Comparison of ENCODE assay signal across 18 cellular contexts in genomic region chr1:54987830-54988705, GRCh38. TPM values are rescaled to one million over a fixed set of nuclear protein-coding genes. Genes with fewer than 3 reads are reported as not detected.
DNase-seq lines count a peak whose midpoint lies in the region; ATAC-seq, FAIRE-seq and TF ChIP-seq lines count a peak whose summit lies in the region.
"Had no signal": no experiment of that assay in that cellular context is flagged by ENCODE, and none has a peak within 500 bp of the region (broad histone marks: within the 10 kb centered on the region; RNA-seq: fewer than 3 reads in every experiment).

No MANE protein-coding gene starts in this region.

- no peak for TF ChIP-seq POLR2A in K562 (conservative IDR thresholded peaks at IDR 0.05)

- no peak overlapping the region for H3K9ac ChIP-seq in K562 (ENCODE audit: insufficient read depth in 1 of 2, low read depth in 2 of 2, low read length in 2 of 2)
- H3K9ac ChIP-seq: BLaER1 had no signal

- H3K9me1 ChIP-seq in K562 (ENCODE audit: control insufficient read depth, insufficient read depth, low read length), result no peaks in the 10 kb centered on the region

- no peak overlapping the region for H2AFZ ChIP-seq in K562 (ENCODE audit: low read depth, low read length)

- TF ChIP-seq CTCF in K562 (IDR thresholded peaks at IDR 0.05 in 2 of 3, conservative IDR thresholded peaks at IDR 0.05 in 1 of 3; ENCODE audit: insufficient read depth in 2 of 3, low read depth in 1 of 3, low read length in 3 of 3), result no peak

- H3K27me3 Mint-ChIP-seq in stimulated activated naive CD8-positive, alpha-beta T cell treated with anti-CD3 and anti-CD28 coated beads, Interleukin-15, amount 100 ng/mL, for 72 hours, result peaks cover 24% of the 10 kb centered on the region

- H3K4me1 ChIP-seq in K562 (replicated peaks in 1 of 2; ENCODE audit: control insufficient read depth in 2 of 2, insufficient read depth in 2 of 2, low read length in 2 of 2) (peaks cover 0 to 12% of the 10 kb centered on the region in 2 experiments; a peak in 2 of 5 replicates), muscle layer of duodenum (ENCODE audit: control insufficient read depth in 1 of 2, insufficient read depth in 2 of 2, low read length in 2 of 2) (peaks cover 0 to 13% of the 10 kb centered on the region in 2 donors)
- H3K4me1 ChIP-seq: BLaER1, breast epithelium, lower lobe of right lung had no signal

- no peaks in the 10 kb centered on the region for H3K79me2 ChIP-seq in K562 (ENCODE audit: control insufficient read depth, insufficient read depth, low read length)

- 2% methylated on average over 11 of the region's 11 CpGs for WGBS in K562 (ENCODE audit: insufficient coverage, low coverage, missing lambda C conversion rate)

- no peaks in the 10 kb centered on the region for H3K4me1 Mint-ChIP-seq in stimulated activated naive CD8-positive, alpha-beta T cell treated with anti-CD3 and anti-CD28 coated beads, Interleukin-15, amount 100 ng/mL, for 72 hours
- H3K4me1 Mint-ChIP-seq: activated CD4-positive, alpha-beta T cell treated with anti-CD3 and anti-CD28 coated beads for 36 hours; activated naive CD4-positive, alpha-beta T cell treated with anti-CD3 and anti-CD28 coated beads, Interleukin-2, amount 10 ng/mL, durations not matched to agents 7 days and 5 days; naive thymus-derived CD8-positive, alpha-beta T cell had no signal

- peak; percentile 12; the same call in 1 of the 3 replicates for ATAC-seq in K562
- no peak for ATAC-seq in stimulated activated naive CD8-positive, alpha-beta T cell treated with anti-CD3 and anti-CD28 coated beads, Interleukin-15, amount 100 ng/mL, for 72 hours
- ATAC-seq in left ventricle myocardium superior, result no peak
- ATAC-seq: activated CD4-positive, alpha-beta T cell treated with anti-CD3 and anti-CD28 coated beads for 36 hours; lower lobe of right lung; naive thymus-derived CD8-positive, alpha-beta T cell had no signal

- peak overlapping the region in 1 of 2 donors; percentile 12 for H3K27ac Mint-ChIP-seq in stimulated activated naive CD8-positive, alpha-beta T cell treated with anti-CD3 and anti-CD28 coated beads, Interleukin-15, amount 100 ng/mL, for 72 hours
- H3K27ac Mint-ChIP-seq: activated CD4-positive, alpha-beta T cell treated with anti-CD3 and anti-CD28 coated beads for 36 hours; activated naive CD4-positive, alpha-beta T cell treated with anti-CD3 and anti-CD28 coated beads, Interleukin-2, amount 10 ng/mL, durations not matched to agents 7 days and 5 days; naive thymus-derived CD8-positive, alpha-beta T cell had no signal

- H3K36me3 ChIP-seq in K562 (ENCODE audit: control insufficient read depth, insufficient read depth, low read length), result no peaks in the 10 kb centered on the region
- no peaks in the 10 kb centered on the region for H3K36me3 ChIP-seq in muscle layer of duodenum (ENCODE audit: control insufficient read depth in 1 of 2, insufficient read depth in 2 of 2, low read length in 2 of 2)
- H3K36me3 ChIP-seq: BLaER1, breast epithelium, lower lobe of right lung had no signal

- in situ Hi-C loops in K562 (cut with MboI), result no loop called here

- peaks cover 5% of the 10 kb centered on the region; the same call in 1 of the 2 replicates for H4K20me1 ChIP-seq in K562 (replicated peaks; ENCODE audit: control insufficient read depth, insufficient read depth, low read length)
- H4K20me1 ChIP-seq: BLaER1 had no signal

- no peak overlapping the region for H3K4me2 ChIP-seq in K562 (ENCODE audit: insufficient read depth, low read length)
- H3K4me2 ChIP-seq: BLaER1 had no signal

- H3K9me3 ChIP-seq in K562 (replicated peaks; ENCODE audit: control insufficient read depth, insufficient read depth, low read depth, low read length), result no peaks in the 10 kb centered on the region
- no peaks in the 10 kb centered on the region for H3K9me3 ChIP-seq in muscle layer of duodenum (ENCODE audit: control insufficient read depth in 1 of 2, low read length in 2 of 2)
- H3K9me3 ChIP-seq: BLaER1, breast epithelium, lower lobe of right lung had no signal

- H3K4me3 Mint-ChIP-seq in stimulated activated naive CD8-positive, alpha-beta T cell treated with anti-CD3 and anti-CD28 coated beads, Interleukin-15, amount 100 ng/mL, for 72 hours, result no peak overlapping the region
- H3K4me3 Mint-ChIP-seq: activated CD4-positive, alpha-beta T cell treated with anti-CD3 and anti-CD28 coated beads for 36 hours; activated naive CD4-positive, alpha-beta T cell treated with anti-CD3 and anti-CD28 coated beads, Interleukin-2, amount 10 ng/mL, durations not matched to agents 7 days and 5 days; naive thymus-derived CD8-positive, alpha-beta T cell had no signal

- TF ChIP-seq EP300 in Ishikawa (IDR thresholded peaks at IDR 0.05; ENCODE audit: borderline replicate concordance) (no peak), K562 (IDR thresholded peaks at IDR 0.05; ENCODE audit: low read length) (no peak)

- CTCF ChIA-PET in K562 (lab: Yijun Ruan, JAX; ENCODE audit: low intra/inter-chr PET ratio), result no interaction called here

- H3K27ac ChIP-seq in K562 (ENCODE audit: extremely low read depth, low read depth, low read length) (no peak overlapping the region), muscle layer of duodenum (ENCODE audit: low read length) (peak overlapping the region; percentile 4)
- H3K27ac ChIP-seq: BLaER1, breast epithelium, lower lobe of right lung had no signal

- H3K9me3 Mint-ChIP-seq in stimulated activated naive CD8-positive, alpha-beta T cell treated with anti-CD3 and anti-CD28 coated beads, Interleukin-15, amount 100 ng/mL, for 72 hours, result no peaks in the 10 kb centered on the region
- H3K9me3 Mint-ChIP-seq: activated naive CD4-positive, alpha-beta T cell treated with anti-CD3 and anti-CD28 coated beads, Interleukin-2, amount 10 ng/mL, durations not matched to agents 7 days and 5 days; naive thymus-derived CD8-positive, alpha-beta T cell had no signal

- DNase-seq in DMS53 treated with DMSO at 0.1 percent for 48 hours (lab: John Stamatoyannopoulos, UW; ENCODE audit: unreplicated experiment) (peak; percentile 88), K562 (ENCODE audit: extremely low read depth in 1 of 4, low spot score in 3 of 4) (no peak), GM19238 (ENCODE audit: insufficient read length, low spot score) (no peak), RCC 7860 (ENCODE audit: low spot score) (no peak), left ventricle myocardium superior (no peak)
- DNase-seq in stimulated activated naive CD8-positive, alpha-beta T cell treated with anti-CD3 and anti-CD28 coated beads, Interleukin-15, amount 100 ng/mL, for 72 hours, result no peak
- DNase-seq: activated CD4-positive, alpha-beta T cell treated with anti-CD3 and anti-CD28 coated beads for 36 hours; activated naive CD4-positive, alpha-beta T cell treated with anti-CD3 and anti-CD28 coated beads, Interleukin-2, amount 10 ng/mL, durations not matched to agents 7 days and 5 days; effector CD8-positive, alpha-beta T cell; lower lobe of right lung; naive thymus-derived CD8-positive, alpha-beta T cell had no signal

- TF ChIP-seq RAD21 in Ishikawa (IDR thresholded peaks at IDR 0.05; ENCODE audit: low read depth) (no peak), K562 (CRISPR knock-in tag; conservative IDR thresholded peaks at IDR 0.05 in 1 of 2, IDR thresholded peaks at IDR 0.05 in 1 of 2) (no peak)

- intact Hi-C loops in K562 (cut with micrococcal nuclease), result no loop called here
- intact Hi-C loops in left ventricle myocardium superior (cut with micrococcal nuclease), result no loop called here

- BruUV-seq in K562 (replicated peaks; lab: Mats Ljungman, UMichigan), result no TSS peak

- POLR2A ChIA-PET in K562 (lab: Yijun Ruan, JAX), result interaction anchor here (0.6 kb wide), 1 partner anchor 500 kb away, joined by 3 read pairs; no protein-coding TSS in a partner anchor

- FAIRE-seq in K562 (lab: Jason Lieb, UNC) (no peak), RCC 7860 (lab: Jason Lieb, UNC) (no peak)

- H3K27me3 ChIP-seq in K562 (ENCODE audit: control insufficient read depth in 2 of 2, insufficient read depth in 2 of 2, low read length in 2 of 2), result peaks cover 19 to 73% of the 10 kb centered on the region in 2 experiments; a peak in 4 of 5 replicates
- H3K27me3 ChIP-seq in muscle layer of duodenum (ENCODE audit: low read depth, low read length), result no peaks in the 10 kb centered on the region
- H3K27me3 ChIP-seq: BLaER1, breast epithelium had no signal

- no peak overlapping the region for H3K4me3 ChIP-seq in K562
- no peak overlapping the region for H3K4me3 ChIP-seq in muscle layer of duodenum (ENCODE audit: low read depth in 1 of 2, low read length in 2 of 2)
- H3K4me3 ChIP-seq: BLaER1, breast epithelium, lower lobe of right lung had no signal

RNA-seq across cellular contexts. Expression of gene TMEM61, which starts 7.6 kb away (rescaled TPM):
- not detected in 2 replicates for total RNA-seq in K562 (2011; cell fraction: chromatin; rRNA removed; ENCODE audit: low replicate concordance)
- not detected in 2 replicates for total RNA-seq in K562 (2011; cell fraction: nucleolus; rRNA removed)
- total RNA-seq in K562 (2011; cell fraction: nucleoplasm; rRNA removed), result not detected in 2 replicates
- not detected in 2 replicates for total RNA-seq in K562 (2014; rRNA removed)
- not detected in 2 replicates for total RNA-seq in K562 (2014; rRNA removed; fragmentation: Illumina TruSeq; extraction: Trizol)
- not detected in 2 replicates for total RNA-seq in K562 (2015; rRNA removed; fragmentation: Illumina TruSeq; extraction: Trizol)
- total RNA-seq in K562 (2021), result not detected in 2 replicates
- polyA plus RNA-seq in K562 (2011; rRNA removed), result not detected in 2 replicates
- not detected in 2 replicates for polyA plus RNA-seq in K562 (2011; cell fraction: cytosol; rRNA removed)
- polyA plus RNA-seq in K562 (2011; cell fraction: nucleus; rRNA removed), result not detected in 2 replicates
- polyA plus RNA-seq in K562 (2012), result not detected in 2 replicates
- not detected in 2 replicates for polyA plus RNA-seq in K562 (2014; fragmentation: Illumina TruSeq; extraction: Trizol)
- polyA plus RNA-seq in K562 (2014; fragmentation: Nextera tagmentation; extraction: Ambion mirVana), result not detected
- polyA plus RNA-seq in K562 (2014; rRNA removed), result not detected in 2 replicates
- not detected in 2 replicates for polyA minus RNA-seq in K562 (2011; rRNA and poly(A)+ RNA removed)
- polyA minus RNA-seq in K562 (2011; cell fraction: cytosol; rRNA and poly(A)+ RNA removed), result not detected in 2 replicates
- polyA minus RNA-seq in K562 (2011; cell fraction: nucleus; rRNA and poly(A)+ RNA removed), result not detected in 2 replicates
- total RNA-seq in left ventricle myocardium superior, result 0.30 TPM
- total RNA-seq: activated CD4-positive, alpha-beta T cell treated with anti-CD3 and anti-CD28 coated beads for 36 hours; HT1080; M059J; naive thymus-derived CD8-positive, alpha-beta T cell; pulmonary artery endothelial cell had no signal
- polyA plus RNA-seq: naive thymus-derived CD8-positive, alpha-beta T cell had no signal

RNA-seq across cellular contexts. Expression of gene BSND, which starts 10.7 kb away (rescaled TPM):
- not detected in 2 replicates for total RNA-seq in K562 (2011; cell fraction: chromatin; rRNA removed; ENCODE audit: low replicate concordance)
- total RNA-seq in K562 (2011; cell fraction: nucleolus; rRNA removed), result not detected in 2 replicates
- total RNA-seq in K562 (2011; cell fraction: nucleoplasm; rRNA removed), result not detected in 2 replicates
- total RNA-seq in K562 (2014; rRNA removed) (not detected in 2 replicates), K562 (2014; rRNA removed; fragmentation: Illumina TruSeq; extraction: Trizol) (not detected in 2 replicates), K562 (2015; rRNA removed; fragmentation: Illumina TruSeq; extraction: Trizol) (not detected in 2 replicates), K562 (2021) (not detected in 2 replicates), left ventricle myocardium superior (not detected)
- polyA plus RNA-seq in K562 (2011; rRNA removed) (not detected in 2 replicates), K562 (2014; fragmentation: Illumina TruSeq; extraction: Trizol) (not detected in 2 replicates), K562 (2014; fragmentation: Nextera tagmentation; extraction: Ambion mirVana) (not detected), K562 (2014; rRNA removed) (not detected in 2 replicates)
- 0.01 TPM in 1 of 2 replicates, not detected in the other for polyA plus RNA-seq in K562 (2011; cell fraction: cytosol; rRNA removed)
- not detected in 2 replicates for polyA plus RNA-seq in K562 (2011; cell fraction: nucleus; rRNA removed)
- polyA plus RNA-seq in K562 (2012), result 0.01 TPM in 1 of 2 replicates, not detected in the other
- polyA minus RNA-seq in K562 (2011; rRNA and poly(A)+ RNA removed), result not detected in 2 replicates
- polyA minus RNA-seq in K562 (2011; cell fraction: cytosol; rRNA and poly(A)+ RNA removed), result not detected in 2 replicates
- polyA minus RNA-seq in K562 (2011; cell fraction: nucleus; rRNA and poly(A)+ RNA removed), result not detected in 2 replicates
- total RNA-seq: activated CD4-positive, alpha-beta T cell treated with anti-CD3 and anti-CD28 coated beads for 36 hours; HT1080; lower lobe of right lung; M059J; naive thymus-derived CD8-positive, alpha-beta T cell; pulmonary artery endothelial cell had no signal
- polyA plus RNA-seq: naive thymus-derived CD8-positive, alpha-beta T cell had no signal

RNA-seq across cellular contexts. Expression of gene PCSK9, which starts 51.3 kb away (rescaled TPM):
- total RNA-seq in K562 (2011; cell fraction: chromatin; rRNA removed; ENCODE audit: low replicate concordance), result 22.6 and 51.1 TPM in 2 replicates
- total RNA-seq in K562 (2011; cell fraction: nucleolus; rRNA removed), result 61.6 and 67.9 TPM in 2 replicates
- total RNA-seq in K562 (2011; cell fraction: nucleoplasm; rRNA removed), result 42.1 and 42.2 TPM in 2 replicates
- 46.0 and 70.3 TPM in 2 replicates for total RNA-seq in K562 (2014; rRNA removed)
- total RNA-seq in K562 (2014; rRNA removed; fragmentation: Illumina TruSeq; extraction: Trizol), result 6.6 and 10.2 TPM in 2 replicates
- 24.7 and 26.1 TPM in 2 replicates for total RNA-seq in K562 (2015; rRNA removed; fragmentation: Illumina TruSeq; extraction: Trizol)
- total RNA-seq in K562 (2021), result 58.6 and 66.9 TPM in 2 replicates
- 11.2 and 55.2 TPM in 2 replicates for polyA plus RNA-seq in K562 (2011; rRNA removed)
- 21.6 and 35.4 TPM in 2 replicates for polyA plus RNA-seq in K562 (2011; cell fraction: cytosol; rRNA removed)
- 69.1 and 116 TPM in 2 replicates for polyA plus RNA-seq in K562 (2011; cell fraction: nucleus; rRNA removed)
- polyA plus RNA-seq in K562 (2012), result 80.4 and 94.8 TPM in 2 replicates
- 25.7 and 32.4 TPM in 2 replicates for polyA plus RNA-seq in K562 (2014; fragmentation: Illumina TruSeq; extraction: Trizol)
- 1 to 10 TPM; 3.2 to 4.3 TPM for polyA plus RNA-seq in K562 (2014; fragmentation: Nextera tagmentation; extraction: Ambion mirVana)
- polyA plus RNA-seq in K562 (2014; rRNA removed), result 37.9 and 43.9 TPM in 2 replicates
- polyA minus RNA-seq in K562 (2011; rRNA and poly(A)+ RNA removed), result 7.4 and 16.4 TPM in 2 replicates
- 12.9 and 44.1 TPM in 2 replicates for polyA minus RNA-seq in K562 (2011; cell fraction: cytosol; rRNA and poly(A)+ RNA removed)
- polyA minus RNA-seq in K562 (2011; cell fraction: nucleus; rRNA and poly(A)+ RNA removed), result 17.9 and 38.1 TPM in 2 replicates
- not detected for total RNA-seq in left ventricle myocardium superior
- total RNA-seq: activated CD4-positive, alpha-beta T cell treated with anti-CD3 and anti-CD28 coated beads for 36 hours; naive thymus-derived CD8-positive, alpha-beta T cell had no signal
- polyA plus RNA-seq: naive thymus-derived CD8-positive, alpha-beta T cell had no signal
